10 cellular contexts compared by ENCODE assay signal in genomic region chr12:116592116-116592637, GRCh38. TPM values are rescaled to one million over a fixed set of nuclear protein-coding genes. Genes with fewer than 3 reads are reported as not detected.
DNase-seq lines count a peak whose midpoint lies in the region.
"Had no signal": no experiment of that assay in that cellular context is flagged by ENCODE, and none has a peak within 500 bp of the region (broad histone marks: within the 10 kb centered on the region; RNA-seq: fewer than 3 reads in every experiment).

No MANE protein-coding gene starts in this region.

- H4K91ac ChIP-seq in mesenchymal stem cell (ENCODE audit: low read length): no peak overlapping the region

- H4K8ac ChIP-seq in mesenchymal stem cell (ENCODE audit: low read length): no peak overlapping the region

- peaks cover 4% of the 10 kb centered on the region for H3K27me3 Mint-ChIP-seq in activated T-cell treated with anti-CD3 and anti-CD28 coated beads, Interleukin-2, amount 50 U/mL, for 24 hours

- H3K36me3 ChIP-seq in KOPT-K1 (ENCODE audit: insufficient read depth, low read length): no peaks in the 10 kb centered on the region
- no peaks in the 10 kb centered on the region for H3K36me3 ChIP-seq in duodenal mucosa (ENCODE audit: control insufficient read depth in 1 of 2, insufficient read depth in 2 of 2, low read length in 2 of 2)
- no peaks in the 10 kb centered on the region for H3K36me3 ChIP-seq in mesenchymal stem cell (ENCODE audit: control insufficient read depth in 1 of 2, insufficient read depth in 2 of 2, low read depth in 1 of 2, low read length in 2 of 2)

- no peak overlapping the region for H2BK5ac ChIP-seq in mesenchymal stem cell (ENCODE audit: low read depth, low read length, poor library complexity, severe bottlenecking)

- H3K27ac ChIP-seq in KOPT-K1 (ENCODE audit: low read depth, low read length, poor library complexity, severe bottlenecking) (peak overlapping the region; percentile 69), duodenal mucosa (ENCODE audit: low read depth, low read length) (peak overlapping the region; percentile 11), mesenchymal stem cell (ENCODE audit: low read length, poor library complexity, severe bottlenecking) (no peak overlapping the region), substantia nigra (ENCODE audit: low read depth, low read length, poor library complexity, severe bottlenecking) (no peak overlapping the region)
- H3K27ac ChIP-seq: KMS-11 had no signal

- H3K4me1 ChIP-seq in duodenal mucosa (ENCODE audit: control insufficient read depth in 1 of 2, insufficient read depth in 2 of 2, low read length in 2 of 2): peaks cover 11 to 12% of the 10 kb centered on the region in 2 donors
- peaks cover 1% of the 10 kb centered on the region for H3K4me1 ChIP-seq in mesenchymal stem cell (ENCODE audit: control insufficient read depth, insufficient read depth, low read depth, low read length)

- no peak overlapping the region for H3K14ac ChIP-seq in mesenchymal stem cell (ENCODE audit: low read length in 2 of 2)

- no peak overlapping the region for H3K18ac ChIP-seq in mesenchymal stem cell (ENCODE audit: low read depth in 1 of 2, low read length in 2 of 2)

- H2BK120ac ChIP-seq in mesenchymal stem cell (ENCODE audit: low read depth, low read length): no peak overlapping the region

- no peaks in the 10 kb centered on the region for H3K27me3 ChIP-seq in duodenal mucosa (ENCODE audit: control insufficient read depth in 1 of 2, insufficient read depth in 2 of 2, low read length in 2 of 2)
- no peaks in the 10 kb centered on the region for H3K27me3 ChIP-seq in mesenchymal stem cell (ENCODE audit: control insufficient read depth in 1 of 2, insufficient read depth in 1 of 2, low read length in 2 of 2)

- no peaks in the 10 kb centered on the region for H3K79me1 ChIP-seq in mesenchymal stem cell (replicated peaks; ENCODE audit: low read length, poor library complexity, severe bottlenecking)

- H2BK12ac ChIP-seq in mesenchymal stem cell (ENCODE audit: low read length in 2 of 2): no peak overlapping the region

- no peak overlapping the region for H3K4me2 ChIP-seq in mesenchymal stem cell (ENCODE audit: low read length, poor library complexity, severe bottlenecking)
- H3K4me2 ChIP-seq: KMS-11 had no signal

- WGBS in mesenchymal stem cell: 61% methylated on average over 9 of the region's 9 CpGs

- no peak overlapping the region for H3K4me3 Mint-ChIP-seq in activated T-cell treated with anti-CD3 and anti-CD28 coated beads, Interleukin-2, amount 50 U/mL, for 24 hours

- H3K9ac ChIP-seq in duodenal mucosa (ENCODE audit: low read depth in 1 of 2, low read length in 2 of 2) (no peak overlapping the region), mesenchymal stem cell (ENCODE audit: low read length) (peak overlapping the region; percentile 65)
- H3K9ac ChIP-seq: KMS-11 had no signal

- H3K9me3 ChIP-seq in KOPT-K1 (ENCODE audit: insufficient read depth, low read length, poor library complexity, severe bottlenecking) (no peaks in the 10 kb centered on the region), duodenal mucosa (ENCODE audit: control insufficient read depth in 1 of 2, low read length in 2 of 2) (no peaks in the 10 kb centered on the region), mesenchymal stem cell (ENCODE audit: control insufficient read depth, low read length) (no peaks in the 10 kb centered on the region)

- no peaks in the 10 kb centered on the region for H3K9me3 Mint-ChIP-seq in activated T-cell treated with anti-CD3 and anti-CD28 coated beads, Interleukin-2, amount 50 U/mL, for 24 hours

- H3K4me1 Mint-ChIP-seq in activated T-cell treated with anti-CD3 and anti-CD28 coated beads, Interleukin-2, amount 50 U/mL, for 24 hours (ENCODE audit: low read depth): peaks cover 21% of the 10 kb centered on the region

- H2BK15ac ChIP-seq in mesenchymal stem cell (ENCODE audit: low read depth, poor library complexity, severe bottlenecking): no peak overlapping the region

- no peaks in the 10 kb centered on the region for H3K36me3 Mint-ChIP-seq in activated T-cell treated with anti-CD3 and anti-CD28 coated beads, Interleukin-2, amount 50 U/mL, for 24 hours (ENCODE audit: low read depth)

- H3K23ac ChIP-seq in mesenchymal stem cell (ENCODE audit: low read length in 2 of 2): no peak overlapping the region

- H2AK5ac ChIP-seq in mesenchymal stem cell (ENCODE audit: low read length, severe bottlenecking): no peak overlapping the region

- H2AFZ ChIP-seq in mesenchymal stem cell (ENCODE audit: low read depth, low read length): no peak overlapping the region

- DNase-seq in mesenchymal stem cell: no peak
- peak in 39 of 49 donors; percentile 2 to 78 (median 34) for DNase-seq in substantia nigra (lab: John Stamatoyannopoulos, UW)
- DNase-seq in SW 1271 (lab: John Stamatoyannopoulos, UW): no peak
- DNase-seq in activated CD8-positive, alpha-beta memory T cell treated with anti-CD3 and anti-CD28 coated beads for 24 hours: no peak
- no peak for DNase-seq in activated T-cell treated with anti-CD3 and anti-CD28 coated beads, Interleukin-2, amount 50 U/mL, for 24 hours
- no peak for DNase-seq in stimulated activated CD4-positive, alpha-beta T cell treated with anti-CD3 and anti-CD28 coated beads, Interleukin-2, amount 100 ng/mL, for 24 hours
- DNase-seq: effector CD8-positive, alpha-beta T cell had no signal

- H3K4ac ChIP-seq in mesenchymal stem cell (ENCODE audit: low read depth in 1 of 2, low read length in 2 of 2): no peak overlapping the region

- H3K27ac Mint-ChIP-seq in activated T-cell treated with anti-CD3 and anti-CD28 coated beads, Interleukin-2, amount 50 U/mL, for 24 hours: no peak overlapping the region

- H3K4me3 ChIP-seq in duodenal mucosa (ENCODE audit: low read depth in 1 of 2, low read length in 2 of 2) (no peak overlapping the region), mesenchymal stem cell (ENCODE audit: insufficient read depth in 1 of 2, low read depth in 1 of 2, low read length in 2 of 2) (peak overlapping the region in 1 of 2 experiments; percentile 33)

RNA-seq across cellular contexts. Expression of gene MAP1LC3B2, which starts 33.0 kb away (rescaled TPM):
- 0.32 TPM for polyA plus RNA-seq in mesenchymal stem cell (2013, experiment 1 of 2)
- 0.60 TPM for polyA plus RNA-seq in mesenchymal stem cell (2013, experiment 2 of 2)

Comparison
In these comparisons a context has a peak if more than half of its experiments do, and no peak if none do; other contexts are left out.
1. H3K27ac ChIP-seq: peak in KOPT-K1 (single experiment) and duodenal mucosa (single experiment); none in mesenchymal stem cell (single experiment) and substantia nigra (single experiment).
2. DNase-seq: peak in substantia nigra (39 of 49); none in mesenchymal stem cell (single experiment), SW 1271 (0 of 2), activated CD8-positive, alpha-beta memory T cell treated with anti-CD3 and anti-CD28 coated beads for 24 hours (single experiment), activated T-cell treated with anti-CD3 and anti-CD28 coated beads, Interleukin-2, amount 50 U/mL, for 24 hours (single experiment) and stimulated activated CD4-positive, alpha-beta T cell treated with anti-CD3 and anti-CD28 coated beads, Interleukin-2, amount 100 ng/mL, for 24 hours (0 of 2).